34 cellular contexts compared by ENCODE assay signal in genomic region chr17:11583306-11583992, GRCh38. TPM values are rescaled to one million over a fixed set of nuclear protein-coding genes. Genes with fewer than 3 reads are reported as not detected.
"Had no signal": no experiment of that assay in that cellular context is flagged by ENCODE, and none has a peak within 500 bp of the region (broad histone marks: within the 10 kb centered on the region; RNA-seq: fewer than 3 reads in every experiment).

No MANE protein-coding gene starts in this region.

- DNase-seq: activated CD4-positive, alpha-beta memory T cell treated with anti-CD3 and anti-CD28 coated beads for 36 hours; activated CD4-positive, alpha-beta T cell treated with anti-CD3 and anti-CD28 coated beads for 36 hours; activated CD4-positive, alpha-beta T cell treated with anti-CD3 and anti-CD28 coated beads, Interleukin-2, amount 10 ng/mL, durations not matched to agents 24 days and 14 days; activated CD4-positive, CD25-positive, alpha-beta regulatory T cell; activated CD4-positive, CD25-positive, alpha-beta regulatory T cell treated with anti-CD3 and anti-CD28 coated beads, Interleukin-2, amount 50 U/mL, for 72 hours; activated CD8-positive, alpha-beta memory T cell treated with anti-CD3 and anti-CD28 coated beads, Interleukin-2, amount 10 ng/mL, durations not matched to agents 7 days and 5 days; activated CD8-positive, alpha-beta memory T cell treated with anti-CD3 and anti-CD28 coated beads, Interleukin-2, amount 50 U/mL, for 4 hours; activated CD8-positive, alpha-beta T cell treated with anti-CD3 and anti-CD28 coated beads, Interleukin-2, amount 10 ng/mL, durations not matched to agents 7 days and 5 days; activated effector memory CD4-positive, alpha-beta T cell treated with anti-CD3 and anti-CD28 coated beads, Interleukin-2, amount 50 U/mL, for 16 hours; activated naive CD4-positive, alpha-beta T cell treated with anti-CD3 and anti-CD28 coated beads for 36 hours; activated naive CD8-positive, alpha-beta T cell treated with anti-CD3 and anti-CD28 coated beads, Interleukin-2, amount 10 ng/mL, durations not matched to agents 7 days and 5 days; activated T-cell treated with anti-CD3 and anti-CD28 coated beads, Interleukin-2, amount 50 U/mL, for 1 hour; activated T-cell treated with anti-CD3 and anti-CD28 coated beads, Interleukin-2, amount 50 U/mL, for 48 hours; brain microvascular endothelial cell; cortex of kidney; dermis blood vessel endothelial cell; effector CD4-positive, alpha-beta T cell; effector memory CD8-positive, alpha-beta T cell; erythroblast; foreskin keratinocyte; T-helper 1 cell; T-helper 17 cell; T1000 had no signal

- H3K27me3 Mint-ChIP-seq: activated CD4-positive, alpha-beta memory T cell treated with anti-CD3 and anti-CD28 coated beads for 36 hours; activated CD4-positive, alpha-beta T cell treated with anti-CD3 and anti-CD28 coated beads for 36 hours; activated CD4-positive, alpha-beta T cell treated with anti-CD3 and anti-CD28 coated beads, Interleukin-2, amount 10 ng/mL, durations not matched to agents 24 days and 14 days; activated CD8-positive, alpha-beta memory T cell treated with anti-CD3 and anti-CD28 coated beads, Interleukin-2, amount 10 ng/mL, durations not matched to agents 7 days and 5 days; activated naive CD8-positive, alpha-beta T cell treated with anti-CD3 and anti-CD28 coated beads, Interleukin-2, amount 10 ng/mL, durations not matched to agents 7 days and 5 days; central memory CD8-positive, alpha-beta T cell; effector memory CD8-positive, alpha-beta T cell; T-helper 17 cell had no signal

- H3K9me3 ChIP-seq: esophagus muscularis mucosa, gastroesophageal sphincter had no signal

- H3K4me1 ChIP-seq: esophagus muscularis mucosa, foreskin keratinocyte, gastroesophageal sphincter had no signal

- H3K4me1 Mint-ChIP-seq: activated CD4-positive, alpha-beta T cell treated with anti-CD3 and anti-CD28 coated beads for 36 hours; activated CD4-positive, alpha-beta T cell treated with anti-CD3 and anti-CD28 coated beads, Interleukin-2, amount 10 ng/mL, durations not matched to agents 24 days and 14 days; activated CD8-positive, alpha-beta memory T cell treated with anti-CD3 and anti-CD28 coated beads, Interleukin-2, amount 10 ng/mL, durations not matched to agents 7 days and 5 days; activated naive CD4-positive, alpha-beta T cell treated with anti-CD3 and anti-CD28 coated beads, Interleukin-2, amount 50 U/mL, for 24 hours; activated naive CD8-positive, alpha-beta T cell treated with anti-CD3 and anti-CD28 coated beads, Interleukin-2, amount 10 ng/mL, durations not matched to agents 7 days and 5 days; central memory CD8-positive, alpha-beta T cell; T-helper 17 cell had no signal

- H3K27me3 ChIP-seq: brain microvascular endothelial cell, esophagus muscularis mucosa, foreskin keratinocyte, gastroesophageal sphincter had no signal

- H3K9me3 Mint-ChIP-seq: activated CD4-positive, alpha-beta memory T cell treated with anti-CD3 and anti-CD28 coated beads for 36 hours; central memory CD8-positive, alpha-beta T cell had no signal

- H3K4me3 Mint-ChIP-seq: activated CD4-positive, alpha-beta memory T cell treated with anti-CD3 and anti-CD28 coated beads for 36 hours; activated CD4-positive, alpha-beta T cell treated with anti-CD3 and anti-CD28 coated beads for 36 hours; activated CD4-positive, alpha-beta T cell treated with anti-CD3 and anti-CD28 coated beads, Interleukin-2, amount 10 ng/mL, durations not matched to agents 24 days and 14 days; activated CD8-positive, alpha-beta memory T cell treated with anti-CD3 and anti-CD28 coated beads, Interleukin-2, amount 10 ng/mL, durations not matched to agents 7 days and 5 days; activated CD8-positive, alpha-beta T cell treated with anti-CD3 and anti-CD28 coated beads, Interleukin-2, amount 10 ng/mL, durations not matched to agents 7 days and 5 days; activated naive CD4-positive, alpha-beta T cell treated with anti-CD3 and anti-CD28 coated beads for 36 hours; activated naive CD4-positive, alpha-beta T cell treated with anti-CD3 and anti-CD28 coated beads, Interleukin-2, amount 50 U/mL, for 24 hours; activated naive CD8-positive, alpha-beta T cell treated with anti-CD3 and anti-CD28 coated beads, Interleukin-2, amount 10 ng/mL, durations not matched to agents 7 days and 5 days; activated T-helper 1 cell treated with anti-CD3 and anti-CD28 coated beads, Interleukin-12 subunit alpha, Interleukin-12 subunit beta, Interleukin-2, Interleukin-4 antibody, amounts not matched to agents 30 ng/mL and 10 ng/mL and 1 ng/mL, durations not matched to agents 14 hours and 24 hours and 36 hours; central memory CD8-positive, alpha-beta T cell; effector memory CD8-positive, alpha-beta T cell; T-helper 17 cell; T-helper 2 cell treated with Interferon-gamma antibody and Interleukin-4, amounts not matched to agents 5 μg/mL and 100 μg/mL, for 36 hours had no signal

- H3K4me3 ChIP-seq: esophagus muscularis mucosa, gastroesophageal sphincter had no signal

- ATAC-seq: activated CD4-positive, alpha-beta T cell treated with anti-CD3 and anti-CD28 coated beads for 36 hours; activated CD8-positive, alpha-beta memory T cell treated with anti-CD3 and anti-CD28 coated beads, Interleukin-2, amount 10 ng/mL, durations not matched to agents 7 days and 5 days; activated CD8-positive, alpha-beta T cell treated with anti-CD3 and anti-CD28 coated beads, Interleukin-2, amount 10 ng/mL, durations not matched to agents 7 days and 5 days; effector memory CD8-positive, alpha-beta T cell; foreskin keratinocyte; gastroesophageal sphincter; T-helper 17 cell had no signal

- H3K36me3 ChIP-seq: brain microvascular endothelial cell, esophagus muscularis mucosa, gastroesophageal sphincter had no signal

- H3K36me3 Mint-ChIP-seq: activated CD4-positive, alpha-beta memory T cell treated with anti-CD3 and anti-CD28 coated beads for 36 hours; activated CD8-positive, alpha-beta memory T cell treated with anti-CD3 and anti-CD28 coated beads, Interleukin-2, amount 10 ng/mL, durations not matched to agents 7 days and 5 days; activated naive CD4-positive, alpha-beta T cell treated with anti-CD3 and anti-CD28 coated beads, Interleukin-2, amount 50 U/mL, for 24 hours; activated naive CD8-positive, alpha-beta T cell treated with anti-CD3 and anti-CD28 coated beads, Interleukin-2, amount 10 ng/mL, durations not matched to agents 7 days and 5 days had no signal

- H3K27ac ChIP-seq: brain microvascular endothelial cell, esophagus muscularis mucosa, foreskin keratinocyte, gastroesophageal sphincter had no signal

- H3K27ac Mint-ChIP-seq: activated CD4-positive, alpha-beta memory T cell treated with anti-CD3 and anti-CD28 coated beads for 36 hours; activated CD4-positive, alpha-beta T cell treated with anti-CD3 and anti-CD28 coated beads for 36 hours; activated CD4-positive, alpha-beta T cell treated with anti-CD3 and anti-CD28 coated beads, Interleukin-2, amount 10 ng/mL, durations not matched to agents 24 days and 14 days; activated CD8-positive, alpha-beta memory T cell treated with anti-CD3 and anti-CD28 coated beads, Interleukin-2, amount 10 ng/mL, durations not matched to agents 7 days and 5 days; activated CD8-positive, alpha-beta T cell treated with anti-CD3 and anti-CD28 coated beads, Interleukin-2, amount 10 ng/mL, durations not matched to agents 7 days and 5 days; activated naive CD4-positive, alpha-beta T cell treated with anti-CD3 and anti-CD28 coated beads for 36 hours; activated naive CD4-positive, alpha-beta T cell treated with anti-CD3 and anti-CD28 coated beads, Interleukin-2, amount 50 U/mL, for 24 hours; activated naive CD8-positive, alpha-beta T cell treated with anti-CD3 and anti-CD28 coated beads, Interleukin-2, amount 10 ng/mL, durations not matched to agents 7 days and 5 days; activated T-helper 1 cell treated with anti-CD3 and anti-CD28 coated beads, Interleukin-12 subunit alpha, Interleukin-12 subunit beta, Interleukin-2, Interleukin-4 antibody, amounts not matched to agents 30 ng/mL and 10 ng/mL and 1 ng/mL, durations not matched to agents 14 hours and 24 hours and 36 hours; activated T-helper 2 cell treated with anti-CD3 and anti-CD28 coated beads, Interferon-gamma antibody, Interleukin-2, Interleukin-4, amounts not matched to agents 10 μg/mL and 5 μg/mL and 100 μg/mL, durations not matched to agents 14 hours and 24 hours and 36 hours; effector memory CD8-positive, alpha-beta T cell; T-helper 17 cell; T-helper 2 cell treated with Interferon-gamma antibody and Interleukin-4, amounts not matched to agents 5 μg/mL and 100 μg/mL, for 36 hours had no signal

RNA-seq across cellular contexts. Expression of gene DNAH9, which starts 14.8 kb away (rescaled TPM):
- total RNA-seq: activated CD4-positive, alpha-beta memory T cell treated with anti-CD3 and anti-CD28 coated beads for 36 hours; activated CD4-positive, alpha-beta T cell treated with anti-CD3 and anti-CD28 coated beads for 36 hours; activated CD4-positive, alpha-beta T cell treated with anti-CD3 and anti-CD28 coated beads, Interleukin-2, amount 10 ng/mL, durations not matched to agents 24 days and 14 days; activated CD8-positive, alpha-beta memory T cell treated with anti-CD3 and anti-CD28 coated beads for 36 hours; activated CD8-positive, alpha-beta memory T cell treated with anti-CD3 and anti-CD28 coated beads, Interleukin-2, amount 10 ng/mL, durations not matched to agents 7 days and 5 days; activated CD8-positive, alpha-beta T cell treated with anti-CD3 and anti-CD28 coated beads, Interleukin-2, amount 10 ng/mL, durations not matched to agents 7 days and 5 days; activated naive CD4-positive, alpha-beta T cell treated with anti-CD3 and anti-CD28 coated beads for 36 hours; activated naive CD8-positive, alpha-beta T cell treated with anti-CD3 and anti-CD28 coated beads, Interleukin-2, amount 10 ng/mL, durations not matched to agents 7 days and 5 days; activated T-helper 1 cell treated with anti-CD3 and anti-CD28 coated beads, Interleukin-12 subunit alpha, Interleukin-12 subunit beta, Interleukin-2, Interleukin-4 antibody, amounts not matched to agents 30 ng/mL and 10 ng/mL and 1 ng/mL, durations not matched to agents 14 hours and 24 hours and 36 hours; activated T-helper 2 cell treated with anti-CD3 and anti-CD28 coated beads, Interferon-gamma antibody, Interleukin-2, Interleukin-4, amounts not matched to agents 10 μg/mL and 5 μg/mL and 100 μg/mL, durations not matched to agents 14 hours and 24 hours and 36 hours; astrocyte; cardiac septum; dermis blood vessel endothelial cell; glomerular endothelial cell; T-helper 17 cell had no signal
